27 cellular contexts compared by ENCODE assay signal in the genomic region with DNA sequence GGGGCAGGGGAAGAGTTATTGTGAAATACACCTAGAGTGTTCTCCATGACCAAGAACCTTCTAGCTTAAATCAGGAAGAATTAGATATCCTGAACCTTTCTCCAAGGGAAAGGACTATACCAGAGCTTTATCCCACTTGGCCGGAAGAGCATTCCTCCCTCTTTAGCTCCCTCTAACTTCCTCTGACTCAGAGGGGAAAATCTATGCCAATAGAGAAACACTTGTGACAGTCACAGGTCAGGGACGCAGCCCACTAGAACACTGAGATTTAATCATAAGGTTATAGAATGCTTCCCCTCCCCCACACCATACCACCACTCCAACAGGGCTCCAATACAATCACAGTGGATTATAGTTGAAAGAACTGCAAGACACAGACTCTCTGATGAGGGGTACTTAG. TPM values are rescaled to one million over a fixed set of nuclear protein-coding genes. Genes with fewer than 3 reads are reported as not detected.
DNase-seq lines count a peak whose midpoint lies in the region; ATAC-seq and TF ChIP-seq lines count a peak whose summit lies in the region.
"Had no signal": no experiment of that assay in that cellular context is flagged by ENCODE, and none has a peak within 500 bp of the region (broad histone marks: within the 10 kb centered on the region; RNA-seq: fewer than 3 reads in every experiment).

No MANE protein-coding gene starts in this region.

- H3K36me3 Mint-ChIP-seq in HFFc6 (ENCODE audit: low read depth) = no peaks in the 10 kb centered on the region
- no peaks in the 10 kb centered on the region for H3K36me3 Mint-ChIP-seq in osteocyte (ENCODE audit: unreplicated experiment)
- no peaks in the 10 kb centered on the region for H3K36me3 Mint-ChIP-seq in mesothelial cell of epicardium
- H3K36me3 Mint-ChIP-seq: activated naive CD4-positive, alpha-beta T cell treated with anti-CD3 and anti-CD28 coated beads, Interleukin-2, amount 50 U/mL, for 72 hours; CD14-positive monocyte had no signal

- peak; percentile 18 for DNase-seq in HFFc6
- peak; percentile 29 to 49 for DNase-seq in SW 1271 (lab: John Stamatoyannopoulos, UW)
- DNase-seq in fibroblast of the aortic adventitia (ENCODE audit: low read depth) = peak; percentile 17
- DNase-seq in retinal pigment epithelial cell (ENCODE audit: low read depth) = peak; percentile 43
- DNase-seq in NCI-H1092 (lab: John Stamatoyannopoulos, UW) = no peak
- DNase-seq in osteocyte (ENCODE audit: extremely low spot score, unreplicated experiment) = no peak
- no peak for DNase-seq in mesothelial cell of epicardium (ENCODE audit: low spot score in 2 of 2, unreplicated experiment in 2 of 2)
- DNase-seq: activated CD4-positive, alpha-beta T cell treated with anti-CD3 and anti-CD28 coated beads for 36 hours; activated T-cell treated with anti-CD3 and anti-CD28 coated beads for 4 hours; anterior cingulate cortex; caudate nucleus; heart right ventricle; NCI-H1105; NCI-H2029 treated with DMSO at 0.1 percent for 48 hours; NCI-H2227 treated with DMSO at 0.1 percent for 48 hours; stimulated activated CD4-positive, alpha-beta T cell treated with anti-CD3 and anti-CD28 coated beads, Interleukin-15, amount 100 ng/mL, for 24 hours; T-helper 17 cell had no signal

- H3K4me3 ChIP-seq in fibroblast of the aortic adventitia (ENCODE audit: low read depth, low read length) (no peak overlapping the region), retinal pigment epithelial cell (ENCODE audit: low read length) (no peak overlapping the region)
- H3K4me3 ChIP-seq: heart right ventricle, lung, thoracic aorta, vagina had no signal

- H3K27ac Mint-ChIP-seq in HFFc6 (peak overlapping the region; percentile 40), osteocyte (ENCODE audit: unreplicated experiment) (no peak overlapping the region), mesothelial cell of epicardium (no peak overlapping the region)
- H3K27ac Mint-ChIP-seq: activated CD4-positive, alpha-beta T cell treated with anti-CD3 and anti-CD28 coated beads for 36 hours; activated naive CD4-positive, alpha-beta T cell treated with anti-CD3 and anti-CD28 coated beads, Interleukin-2, amount 50 U/mL, for 72 hours; CD14-positive monocyte; dendritic cell treated with granulocyte-macrophage colony-stimulating factor and Interleukin-4, amounts not matched to agents 40 ng/mL and 50 ng/mL, for 4 days; progenitor cell of endocrine pancreas; stimulated activated naive CD8-positive, alpha-beta T cell treated with anti-CD3 and anti-CD28 coated beads, Interleukin-15, Interleukin-2, amounts not matched to agents 100 ng/mL and 50 ng/mL, for 24 hours; T-helper 17 cell had no signal

- H3K4me1 Mint-ChIP-seq in HFFc6 (ENCODE audit: low read depth) (peaks cover 16% of the 10 kb centered on the region), osteocyte (ENCODE audit: unreplicated experiment) (no peaks in the 10 kb centered on the region), mesothelial cell of epicardium (no peaks in the 10 kb centered on the region)
- H3K4me1 Mint-ChIP-seq: activated CD4-positive, alpha-beta T cell treated with anti-CD3 and anti-CD28 coated beads for 36 hours; CD14-positive monocyte; T-helper 17 cell had no signal

- ATAC-seq in GM18868 (IDR thresholded peaks at IDR 0.05; ENCODE audit: unreplicated experiment) = no peak
- ATAC-seq: activated CD4-positive, alpha-beta T cell treated with anti-CD3 and anti-CD28 coated beads for 36 hours; activated naive CD4-positive, alpha-beta T cell treated with anti-CD3 and anti-CD28 coated beads, Interleukin-2, amount 50 U/mL, for 72 hours; heart right ventricle; T-helper 17 cell had no signal

- no peaks in the 10 kb centered on the region; the same call in 1 of the 2 replicates for H3K9me3 Mint-ChIP-seq in HFFc6
- peaks cover 11% of the 10 kb centered on the region for H3K9me3 Mint-ChIP-seq in osteocyte (ENCODE audit: unreplicated experiment)
- H3K9me3 Mint-ChIP-seq in mesothelial cell of epicardium = peaks cover 29% of the 10 kb centered on the region
- H3K9me3 Mint-ChIP-seq: dendritic cell treated with granulocyte-macrophage colony-stimulating factor and Interleukin-4, amounts not matched to agents 40 ng/mL and 50 ng/mL, for 4 days had no signal

- H3K4me3 Mint-ChIP-seq in HFFc6 (no peak overlapping the region; the same call in 1 of the 2 replicates), osteocyte (ENCODE audit: unreplicated experiment) (no peak overlapping the region), mesothelial cell of epicardium (no peak overlapping the region)
- H3K4me3 Mint-ChIP-seq: activated CD4-positive, alpha-beta T cell treated with anti-CD3 and anti-CD28 coated beads for 36 hours; CD14-positive monocyte; dendritic cell treated with granulocyte-macrophage colony-stimulating factor and Interleukin-4, amounts not matched to agents 40 ng/mL and 50 ng/mL, for 4 days; neural crest cell; stimulated activated naive CD8-positive, alpha-beta T cell treated with anti-CD3 and anti-CD28 coated beads, Interleukin-15, Interleukin-2, amounts not matched to agents 100 ng/mL and 50 ng/mL, for 24 hours; T-helper 17 cell had no signal

- TF ChIP-seq CTCF in HFFc6 (IDR thresholded peaks at IDR 0.05) (no peak), fibroblast of the aortic adventitia (IDR thresholded peaks at IDR 0.05; ENCODE audit: insufficient read depth, low read length) (no peak), retinal pigment epithelial cell (conservative IDR thresholded peaks at IDR 0.05; ENCODE audit: low read depth, low read length) (no peak), osteocyte (IDR thresholded peaks at IDR 0.05) (no peak), mesothelial cell of epicardium (IDR thresholded peaks at IDR 0.05; ENCODE audit: unreplicated experiment) (no peak)

- H3K27me3 Mint-ChIP-seq in HFFc6 (ENCODE audit: insufficient read depth) (0 out of 2 replicates have a peak, but pooled peaks cover 2% of the 10 kb centered on the region), osteocyte (ENCODE audit: unreplicated experiment) (peaks cover 10% of the 10 kb centered on the region), mesothelial cell of epicardium (ENCODE audit: low read depth) (peaks cover 2% of the 10 kb centered on the region)
- H3K27me3 Mint-ChIP-seq: progenitor cell of endocrine pancreas had no signal

RNA-seq across cellular contexts. Expression of a gene that starts 55.4 kb away (rescaled TPM):
- total RNA-seq in HFFc6 (2021; fragmentation: NEBNext Ultra II Directional; extraction: Animal tissue kit (Norgen Biotek cat#: 25700)) = not detected
- total RNA-seq in fibroblast of the aortic adventitia (ENCODE audit: low replicate concordance) (not detected in 2 replicates), osteocyte (not detected in 2 replicates), mesothelial cell of epicardium (not detected in 3 replicates)
- total RNA-seq: activated CD4-positive, alpha-beta T cell treated with anti-CD3 and anti-CD28 coated beads for 36 hours; activated naive CD4-positive, alpha-beta T cell treated with anti-CD3 and anti-CD28 coated beads, Interleukin-2, amount 50 U/mL, for 72 hours; lung; progenitor cell of endocrine pancreas; T-helper 17 cell; thoracic aorta; vagina had no signal

Comparison
In these comparisons a context has a peak if more than half of its experiments do, and no peak if none do; other contexts are left out.
1. DNase-seq: peak in HFFc6 (single experiment), SW 1271 (2 of 2), fibroblast of the aortic adventitia (single experiment) and retinal pigment epithelial cell (single experiment); none in NCI-H1092 (single experiment), osteocyte (single experiment) and mesothelial cell of epicardium (0 of 2).